ENCODE assay signal across 15 cellular contexts in the genomic region with DNA sequence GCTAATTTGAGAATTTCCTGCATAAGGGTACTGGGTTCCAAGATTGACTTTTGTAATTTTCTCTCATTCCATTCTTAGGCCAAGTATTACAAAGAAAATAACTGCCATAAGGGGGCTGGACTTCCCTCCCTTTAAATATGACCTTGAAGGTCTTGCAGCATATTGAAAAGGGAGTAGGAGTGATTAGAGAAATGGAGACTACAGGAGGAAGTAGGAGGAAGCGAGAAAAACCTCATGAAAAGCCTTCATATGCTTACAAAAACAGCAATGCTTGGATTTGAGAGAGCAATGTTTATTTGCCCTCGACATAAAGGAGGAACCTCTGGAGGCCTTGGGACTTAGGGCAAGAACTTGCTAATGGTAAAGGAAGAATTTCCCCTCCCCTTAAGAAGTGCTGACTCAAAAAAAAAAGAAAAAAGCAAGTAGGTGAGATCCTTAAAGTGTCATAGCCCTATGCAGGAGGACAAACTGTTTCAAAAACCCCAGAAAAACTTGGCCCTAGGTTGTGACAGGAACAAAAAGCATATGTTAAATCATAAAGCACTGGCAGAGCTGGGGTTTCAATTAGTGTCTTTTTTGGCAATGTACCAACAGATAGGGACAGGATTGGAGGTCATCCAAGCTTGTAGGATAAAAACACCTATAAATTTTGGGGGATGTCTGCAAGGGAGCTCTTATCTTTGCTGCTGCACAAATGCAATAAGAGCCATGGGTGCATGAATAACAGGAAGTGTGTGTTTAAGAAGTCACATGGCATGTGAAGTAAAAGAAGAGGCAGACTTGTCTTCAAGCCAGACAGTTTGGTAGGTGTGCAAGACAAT. TPM values are rescaled to one million over a fixed set of nuclear protein-coding genes. Genes with fewer than 3 reads are reported as not detected.
DNase-seq lines count a peak whose midpoint lies in the region; ATAC-seq and TF ChIP-seq lines count a peak whose summit lies in the region.
"Had no signal": no experiment of that assay in that cellular context is flagged by ENCODE, and none has a peak within 500 bp of the region (broad histone marks: within the 10 kb centered on the region; RNA-seq: fewer than 3 reads in every experiment).

No MANE protein-coding gene starts in this region.

- H3K9me3 Mint-ChIP-seq in activated naive CD8-positive, alpha-beta T cell treated with anti-CD3 and anti-CD28 coated beads, Interleukin-2, amount 10 ng/mL, durations not matched to agents 7 days and 5 days, result peaks cover 3% of the 10 kb centered on the region
- H3K9me3 Mint-ChIP-seq: IgD-negative memory B cell had no signal

- peak overlapping the region; percentile 54 for H3K27ac Mint-ChIP-seq in activated naive CD8-positive, alpha-beta T cell treated with anti-CD3 and anti-CD28 coated beads, Interleukin-2, amount 10 ng/mL, durations not matched to agents 7 days and 5 days

- H3K9me3 ChIP-seq in osteoblast (ENCODE audit: low read depth, low read length), result no peaks in the 10 kb centered on the region
- H3K9me3 ChIP-seq: gastrocnemius medialis had no signal

- no peaks in the 10 kb centered on the region for H3K36me3 ChIP-seq in osteoblast (ENCODE audit: insufficient read depth, low read length)
- H3K36me3 ChIP-seq: gastrocnemius medialis had no signal

- DNase-seq in AML-193 (lab: John Stamatoyannopoulos, UW), result peak; percentile 21 to 36
- DNase-seq in DMS153 treated with DMSO at 0.1 percent for 48 hours (lab: John Stamatoyannopoulos, UW; ENCODE audit: unreplicated experiment), result peak; percentile 63
- DNase-seq in NCI-H345 treated with DMSO at 0.1 percent for 48 hours (lab: John Stamatoyannopoulos, UW; ENCODE audit: unreplicated experiment), result peak; percentile 11
- DNase-seq in activated naive CD8-positive, alpha-beta T cell treated with anti-CD3 and anti-CD28 coated beads, Interleukin-2, amount 10 ng/mL, durations not matched to agents 7 days and 5 days, result no peak
- no peak for DNase-seq in stimulated activated CD4-positive, alpha-beta T cell treated with anti-CD3 and anti-CD28 coated beads, Interleukin-4, amount 100 ng/mL, for 1 hour
- DNase-seq in osteoblast (ENCODE audit: insufficient read length, low spot score, missing footprints), result no peak
- DNase-seq in NCI-H526 treated with DMSO at 0.1 percent for 48 hours (lab: John Stamatoyannopoulos, UW), result no peak
- DNase-seq: anterior cingulate cortex, gastrocnemius medialis, GOT3, small intestine had no signal

- peak; percentile 39 for ATAC-seq in activated naive CD8-positive, alpha-beta T cell treated with anti-CD3 and anti-CD28 coated beads, Interleukin-2, amount 10 ng/mL, durations not matched to agents 7 days and 5 days (ENCODE audit: low read depth)
- ATAC-seq in GM21825 (IDR thresholded peaks at IDR 0.05; ENCODE audit: unreplicated experiment), result no peak
- ATAC-seq: gastrocnemius medialis had no signal

- H3K4me1 ChIP-seq in osteoblast (ENCODE audit: insufficient read depth, low read length), result no peaks in the 10 kb centered on the region
- H3K4me1 ChIP-seq: gastrocnemius medialis had no signal

- TF ChIP-seq CTCF in osteoblast (IDR thresholded peaks at IDR 0.05; ENCODE audit: extremely low read depth, low read depth, low read length), result no peak

- H3K27ac ChIP-seq in osteoblast (ENCODE audit: low read depth, low read length), result no peak overlapping the region
- H3K27ac ChIP-seq: gastrocnemius medialis had no signal

- H3K4me3 ChIP-seq in osteoblast (ENCODE audit: insufficient read depth, low read length), result no peak overlapping the region
- H3K4me3 ChIP-seq: gastrocnemius medialis had no signal

- H3K36me3 Mint-ChIP-seq in activated naive CD8-positive, alpha-beta T cell treated with anti-CD3 and anti-CD28 coated beads, Interleukin-2, amount 10 ng/mL, durations not matched to agents 7 days and 5 days, result peaks cover 2% of the 10 kb centered on the region

- H3K4me3 Mint-ChIP-seq in activated naive CD8-positive, alpha-beta T cell treated with anti-CD3 and anti-CD28 coated beads, Interleukin-2, amount 10 ng/mL, durations not matched to agents 7 days and 5 days, result peak overlapping the region; percentile 0

- peaks cover 16% of the 10 kb centered on the region for H3K4me1 Mint-ChIP-seq in activated naive CD8-positive, alpha-beta T cell treated with anti-CD3 and anti-CD28 coated beads, Interleukin-2, amount 10 ng/mL, durations not matched to agents 7 days and 5 days

- no peaks in the 10 kb centered on the region for H3K27me3 Mint-ChIP-seq in activated naive CD8-positive, alpha-beta T cell treated with anti-CD3 and anti-CD28 coated beads, Interleukin-2, amount 10 ng/mL, durations not matched to agents 7 days and 5 days
- H3K27me3 Mint-ChIP-seq: IgD-negative memory B cell had no signal

- no peak overlapping the region for H3K4me2 ChIP-seq in osteoblast (ENCODE audit: insufficient read depth, low read length)

- no peaks in the 10 kb centered on the region for H3K27me3 ChIP-seq in osteoblast (ENCODE audit: insufficient read depth, low read length)
- H3K27me3 ChIP-seq: gastrocnemius medialis had no signal

- POLR2A ChIA-PET in activated naive CD8-positive, alpha-beta T cell treated with anti-CD3 and anti-CD28 coated beads, Interleukin-2, amount 10 ng/mL, durations not matched to agents 7 days and 5 days (lab: Charles Lee), result no interaction called here

- H2AFZ ChIP-seq in osteoblast (ENCODE audit: low read length), result no peak overlapping the region

- H3K79me2 ChIP-seq in osteoblast (ENCODE audit: insufficient read depth, low read length), result no peaks in the 10 kb centered on the region

- H4K20me1 ChIP-seq in osteoblast (ENCODE audit: insufficient read depth, low read length), result no peaks in the 10 kb centered on the region

RNA-seq across cellular contexts. Expression of a gene that starts 4.9 kb away (rescaled TPM):
- not detected for total RNA-seq in activated naive CD8-positive, alpha-beta T cell treated with anti-CD3 and anti-CD28 coated beads, Interleukin-2, amount 10 ng/mL, durations not matched to agents 7 days and 5 days
- total RNA-seq in osteoblast, result not detected in 2 replicates
- total RNA-seq: NCI-H460, SK-MEL-5 had no signal

Comparison
In these comparisons a context has a peak if more than half of its experiments do, and no peak if none do; other contexts are left out.
1. DNase-seq: peak in AML-193 (2 of 2), DMS153 treated with DMSO at 0.1 percent for 48 hours (single experiment) and NCI-H345 treated with DMSO at 0.1 percent for 48 hours (single experiment); none in activated naive CD8-positive, alpha-beta T cell treated with anti-CD3 and anti-CD28 coated beads, Interleukin-2, amount 10 ng/mL, durations not matched to agents 7 days and 5 days (single experiment), stimulated activated CD4-positive, alpha-beta T cell treated with anti-CD3 and anti-CD28 coated beads, Interleukin-4, amount 100 ng/mL, for 1 hour (single experiment), osteoblast (single experiment) and NCI-H526 treated with DMSO at 0.1 percent for 48 hours (single experiment).